ENCODE assay signal across 26 cellular contexts in genomic region chr12:47977772-47978597, GRCh38. TPM values are rescaled to one million over a fixed set of nuclear protein-coding genes. Genes with fewer than 3 reads are reported as not detected.
"Had no signal": no experiment of that assay in that cellular context is flagged by ENCODE, and none has a peak within 500 bp of the region (broad histone marks: within the 10 kb centered on the region; RNA-seq: fewer than 3 reads in every experiment).

No MANE protein-coding gene starts in this region.

- H3K4me1 ChIP-seq: adrenal gland had no signal

- H3K27me3 ChIP-seq: adrenal gland had no signal

- H3K27ac Mint-ChIP-seq: activated CD8-positive, alpha-beta memory T cell treated with anti-CD3 and anti-CD28 coated beads, Interleukin-2, amount 10 ng/mL, durations not matched to agents 7 days and 5 days; activated CD8-positive, alpha-beta T cell treated with anti-CD3 and anti-CD28 coated beads, Interleukin-2, amount 10 ng/mL, durations not matched to agents 7 days and 5 days; activated naive CD8-positive, alpha-beta T cell treated with anti-CD3 and anti-CD28 coated beads, Interleukin-2, amount 10 ng/mL, durations not matched to agents 7 days and 5 days; activated T-cell treated with anti-CD3 and anti-CD28 coated beads, Interleukin-2, amount 50 U/mL, for 24 hours; activated T-helper 1 cell treated with anti-CD3 and anti-CD28 coated beads, Interleukin-12 subunit alpha, Interleukin-12 subunit beta, Interleukin-2, Interleukin-4 antibody, amounts not matched to agents 30 ng/mL and 10 ng/mL and 1 ng/mL, durations not matched to agents 14 hours and 24 hours and 36 hours; T-helper 17 cell; WTC11 had no signal

- H3K4me3 ChIP-seq: adrenal gland, K562 had no signal

- H3K9me3 ChIP-seq: adrenal gland had no signal

- DNase-seq: activated CD4-positive, alpha-beta T cell treated with anti-CD3 and anti-CD28 coated beads for 48 hours; activated CD4-positive, alpha-beta T cell treated with anti-CD3 and anti-CD28 coated beads, Interleukin-2, amount 50 U/mL, for 4 hours; activated CD4-positive, CD25-positive, alpha-beta regulatory T cell treated with anti-CD3 and anti-CD28 coated beads, Interleukin-2, amount 50 U/mL, for 72 hours; activated CD8-positive, alpha-beta memory T cell treated with anti-CD3 and anti-CD28 coated beads, Interleukin-2, amount 10 ng/mL, durations not matched to agents 7 days and 5 days; activated CD8-positive, alpha-beta T cell treated with anti-CD3 and anti-CD28 coated beads, Interleukin-2, amount 10 ng/mL, durations not matched to agents 7 days and 5 days; activated effector memory CD4-positive, alpha-beta T cell treated with Interleukin-2 at 50 U/mL for 16 hours; activated naive CD4-positive, alpha-beta T cell treated with Interleukin-2 at 50 U/mL for 16 hours; activated naive CD8-positive, alpha-beta T cell treated with anti-CD3 and anti-CD28 coated beads, Interleukin-2, amount 10 ng/mL, durations not matched to agents 7 days and 5 days; activated T-cell treated with anti-CD3 and anti-CD28 coated beads, Interleukin-2, amount 50 U/mL, for 24 hours; adrenal gland; anterior cingulate cortex; caudate nucleus; Karpas-422; NCI-H1048; NCI-H146; NCI-H187 treated with DMSO at 0.1 percent for 48 hours; NCI-H2081 treated with DMSO at 0.1 percent for 48 hours; NCI-H446; NCI-H524; SHP77; T-helper 17 cell; T-helper 9 cell had no signal

- H3K9me3 Mint-ChIP-seq: activated naive CD8-positive, alpha-beta T cell treated with anti-CD3 and anti-CD28 coated beads, Interleukin-2, amount 10 ng/mL, durations not matched to agents 7 days and 5 days; activated T-cell treated with anti-CD3 and anti-CD28 coated beads, Interleukin-2, amount 50 U/mL, for 24 hours; activated T-helper 1 cell treated with anti-CD3 and anti-CD28 coated beads, Interleukin-12 subunit alpha, Interleukin-12 subunit beta, Interleukin-2, Interleukin-4 antibody, amounts not matched to agents 30 ng/mL and 10 ng/mL and 1 ng/mL, durations not matched to agents 14 hours and 24 hours and 36 hours; WTC11 had no signal

- H3K36me3 ChIP-seq: adrenal gland had no signal

- H3K36me3 Mint-ChIP-seq: activated CD8-positive, alpha-beta memory T cell treated with anti-CD3 and anti-CD28 coated beads, Interleukin-2, amount 10 ng/mL, durations not matched to agents 7 days and 5 days; activated naive CD8-positive, alpha-beta T cell treated with anti-CD3 and anti-CD28 coated beads, Interleukin-2, amount 10 ng/mL, durations not matched to agents 7 days and 5 days; WTC11 had no signal

- FAIRE-seq: K562, RCC 7860 had no signal

- H3K4me3 Mint-ChIP-seq: activated CD8-positive, alpha-beta memory T cell treated with anti-CD3 and anti-CD28 coated beads, Interleukin-2, amount 10 ng/mL, durations not matched to agents 7 days and 5 days; activated CD8-positive, alpha-beta T cell treated with anti-CD3 and anti-CD28 coated beads, Interleukin-2, amount 10 ng/mL, durations not matched to agents 7 days and 5 days; activated naive CD8-positive, alpha-beta T cell treated with anti-CD3 and anti-CD28 coated beads, Interleukin-2, amount 10 ng/mL, durations not matched to agents 7 days and 5 days; activated T-cell treated with anti-CD3 and anti-CD28 coated beads, Interleukin-2, amount 50 U/mL, for 24 hours; activated T-helper 1 cell treated with anti-CD3 and anti-CD28 coated beads, Interleukin-12 subunit alpha, Interleukin-12 subunit beta, Interleukin-2, Interleukin-4 antibody, amounts not matched to agents 30 ng/mL and 10 ng/mL and 1 ng/mL, durations not matched to agents 14 hours and 24 hours and 36 hours; T-helper 17 cell; WTC11 had no signal

- H3K27me3 Mint-ChIP-seq: activated T-cell treated with anti-CD3 and anti-CD28 coated beads, Interleukin-2, amount 50 U/mL, for 24 hours had no signal

- ATAC-seq: activated CD8-positive, alpha-beta memory T cell treated with anti-CD3 and anti-CD28 coated beads, Interleukin-2, amount 10 ng/mL, durations not matched to agents 7 days and 5 days; activated CD8-positive, alpha-beta T cell treated with anti-CD3 and anti-CD28 coated beads, Interleukin-2, amount 10 ng/mL, durations not matched to agents 7 days and 5 days; K562; T-helper 17 cell; WTC11 had no signal

- H3K4me1 Mint-ChIP-seq: activated CD8-positive, alpha-beta memory T cell treated with anti-CD3 and anti-CD28 coated beads, Interleukin-2, amount 10 ng/mL, durations not matched to agents 7 days and 5 days; T-helper 17 cell; WTC11 had no signal

- H3K27ac ChIP-seq: adrenal gland had no signal

RNA-seq across cellular contexts. Expression of gene COL2A1, which starts 26.3 kb away (rescaled TPM):
- total RNA-seq: activated CD8-positive, alpha-beta T cell treated with anti-CD3 and anti-CD28 coated beads, Interleukin-2, amount 10 ng/mL, durations not matched to agents 7 days and 5 days; activated naive CD8-positive, alpha-beta T cell treated with anti-CD3 and anti-CD28 coated beads, Interleukin-2, amount 10 ng/mL, durations not matched to agents 7 days and 5 days; K562; T-helper 17 cell had no signal
